21 cellular contexts compared by ENCODE assay signal in genomic region chr14:66422019-66422946, GRCh38.
DNase-seq lines count a peak whose midpoint lies in the region; ATAC-seq, FAIRE-seq and TF ChIP-seq lines count a peak whose summit lies in the region.
"Had no signal": no experiment of that assay in that cellular context is flagged by ENCODE, and none has a peak within 500 bp of the region (broad histone marks: within the 10 kb centered on the region; RNA-seq: fewer than 3 reads in every experiment).

No MANE protein-coding gene starts in this region.

- intact Hi-C loops in kidney (cut with DNase I), result no loop called here
- intact Hi-C loops in activated T-helper 1 cell treated with anti-CD3 and anti-CD28 coated beads, Interleukin-12 subunit alpha, Interleukin-12 subunit beta, Interleukin-2, Interleukin-4 antibody, amounts not matched to agents 30 ng/mL and 10 ng/mL and 1 ng/mL, durations not matched to agents 14 hours and 24 hours and 36 hours (cut with micrococcal nuclease), result no loop called here
- intact Hi-C loops in psoas muscle (cut with DNase I), result no loop called here

- no peaks in the 10 kb centered on the region for H3K79me1 ChIP-seq in trophoblast cell (ENCODE audit: low read length)

- no peak overlapping the region for H4K12ac ChIP-seq in trophoblast cell (ENCODE audit: low read depth, low read length)

- no peak overlapping the region for H3K4me2 ChIP-seq in trophoblast cell (ENCODE audit: low read length)
- H3K4me2 ChIP-seq: GM23338 had no signal

- no peak overlapping the region for H3K4me3 Mint-ChIP-seq in activated T-helper 1 cell treated with anti-CD3 and anti-CD28 coated beads, Interleukin-12 subunit alpha, Interleukin-12 subunit beta, Interleukin-2, Interleukin-4 antibody, amounts not matched to agents 30 ng/mL and 10 ng/mL and 1 ng/mL, durations not matched to agents 14 hours and 24 hours and 36 hours
- H3K4me3 Mint-ChIP-seq: CD4-positive, CD25-positive, alpha-beta regulatory T cell; CD8-positive, alpha-beta memory T cell; GM23338; HFFc6 had no signal

- no peaks in the 10 kb centered on the region for H3K36me3 Mint-ChIP-seq in activated T-helper 1 cell treated with anti-CD3 and anti-CD28 coated beads, Interleukin-12 subunit alpha, Interleukin-12 subunit beta, Interleukin-2, Interleukin-4 antibody, amounts not matched to agents 30 ng/mL and 10 ng/mL and 1 ng/mL, durations not matched to agents 14 hours and 24 hours and 36 hours (ENCODE audit: low read depth)

- H3K36me3 ChIP-seq in kidney (ENCODE audit: control insufficient read depth in 1 of 2, insufficient read depth in 2 of 2, low read length in 2 of 2), result no peaks in the 10 kb centered on the region
- H3K36me3 ChIP-seq in liver (ENCODE audit: control insufficient read depth in 4 of 4, insufficient read depth in 3 of 4, low read depth in 1 of 4, low read length in 3 of 4), result no peaks in the 10 kb centered on the region
- H3K36me3 ChIP-seq in trophoblast cell (ENCODE audit: control insufficient read depth in 1 of 2, insufficient read depth in 2 of 2, low read length in 2 of 2), result no peaks in the 10 kb centered on the region
- no peaks in the 10 kb centered on the region for H3K36me3 ChIP-seq in psoas muscle (ENCODE audit: insufficient read depth in 1 of 2, low read depth in 1 of 2)
- H3K36me3 ChIP-seq: BE2C had no signal

- no peak overlapping the region for H3K18ac ChIP-seq in trophoblast cell (ENCODE audit: low read length)

- DNase-seq in kidney, result no peak
- no peak for DNase-seq in trophoblast cell
- DNase-seq in COLO668 (lab: John Stamatoyannopoulos, UW; ENCODE audit: unreplicated experiment), result no peak
- DNase-seq in activated T-helper 1 cell treated with anti-CD3 and anti-CD28 coated beads, Interleukin-12 subunit alpha, Interleukin-12 subunit beta, Interleukin-2, Interleukin-4 antibody, amounts not matched to agents 30 ng/mL and 10 ng/mL and 1 ng/mL, durations not matched to agents 14 hours and 24 hours and 36 hours (ENCODE audit: low spot score), result no peak
- DNase-seq in psoas muscle, result no peak
- DNase-seq in T-helper 1 cell, result no peak
- DNase-seq: ACHN; BE2C; C1 segment of cervical spinal cord; Caco-2; CD4-positive, CD25-positive, alpha-beta regulatory T cell; CD8-positive, alpha-beta memory T cell; H7; HFFc6 had no signal

- H3K27ac ChIP-seq in kidney (ENCODE audit: low read depth in 2 of 2, low read length in 2 of 2), result peak overlapping the region; percentile 53 to 82
- peak overlapping the region in 1 of 2 donors; percentile 43 for H3K27ac ChIP-seq in liver (ENCODE audit: low read depth in 1 of 2, low read length in 2 of 2)
- no peak overlapping the region for H3K27ac ChIP-seq in trophoblast cell (ENCODE audit: low read depth, low read length)
- H3K27ac ChIP-seq in psoas muscle, result no peak overlapping the region

- H3K9ac ChIP-seq in kidney (ENCODE audit: low read length in 2 of 2) (no peak overlapping the region), liver (ENCODE audit: low read depth in 1 of 2, low read length in 2 of 2) (no peak overlapping the region), trophoblast cell (ENCODE audit: low read length) (no peak overlapping the region)

- no peak overlapping the region for H3K4ac ChIP-seq in trophoblast cell (ENCODE audit: low read depth, low read length)

- H3K4me1 ChIP-seq in kidney (ENCODE audit: control insufficient read depth in 1 of 2, insufficient read depth in 1 of 2, low read depth in 1 of 2, low read length in 2 of 2) (peaks cover 18 to 37% of the 10 kb centered on the region in 2 donors), liver (ENCODE audit: control insufficient read depth in 4 of 4, insufficient read depth in 4 of 4, low read length in 3 of 4) (peaks cover 0 to 26% (median 17%) of the 10 kb centered on the region in 4 donors), trophoblast cell (ENCODE audit: control insufficient read depth in 1 of 2, insufficient read depth in 2 of 2, low read length in 2 of 2) (no peaks in the 10 kb centered on the region), psoas muscle (peaks cover 7% of the 10 kb centered on the region)
- H3K4me1 ChIP-seq: BE2C, Caco-2 had no signal

- no peak overlapping the region for H2BK120ac ChIP-seq in trophoblast cell (ENCODE audit: insufficient read depth, low read length, poor library complexity)

- no peaks in the 10 kb centered on the region for H3K9me3 Mint-ChIP-seq in activated T-helper 1 cell treated with anti-CD3 and anti-CD28 coated beads, Interleukin-12 subunit alpha, Interleukin-12 subunit beta, Interleukin-2, Interleukin-4 antibody, amounts not matched to agents 30 ng/mL and 10 ng/mL and 1 ng/mL, durations not matched to agents 14 hours and 24 hours and 36 hours
- H3K9me3 Mint-ChIP-seq: CD4-positive, CD25-positive, alpha-beta regulatory T cell; CD8-positive, alpha-beta memory T cell; GM23338; HFFc6 had no signal

- no peak overlapping the region for H4K91ac ChIP-seq in trophoblast cell (ENCODE audit: low read depth, low read length)

- peak; percentile 8 to 19 for TF ChIP-seq RAD21 in liver (IDR thresholded peaks at IDR 0.05)

- no peaks in the 10 kb centered on the region for H3K27me3 Mint-ChIP-seq in activated T-helper 1 cell treated with anti-CD3 and anti-CD28 coated beads, Interleukin-12 subunit alpha, Interleukin-12 subunit beta, Interleukin-2, Interleukin-4 antibody, amounts not matched to agents 30 ng/mL and 10 ng/mL and 1 ng/mL, durations not matched to agents 14 hours and 24 hours and 36 hours (ENCODE audit: insufficient read depth)
- H3K27me3 Mint-ChIP-seq: CD4-positive, CD25-positive, alpha-beta regulatory T cell; CD8-positive, alpha-beta memory T cell had no signal

- 64% methylated on average over 6 of the region's 6 CpGs for WGBS in liver
- no CpG with 5 or more reads among the region's 6 CpGs for WGBS in trophoblast cell (ENCODE audit: extremely low coverage, insufficient coverage, insufficient read length)
- 79 to 85% (median 85%) methylated on average over 6 of the region's 6 CpGs for WGBS in psoas muscle, 3 donors

- no peak overlapping the region for H2BK5ac ChIP-seq in trophoblast cell (ENCODE audit: low read depth, low read length, poor library complexity)

- ATAC-seq in psoas muscle, result no peak
- ATAC-seq: GM23338, HCT116 had no signal

- H3K79me2 ChIP-seq in trophoblast cell (ENCODE audit: control insufficient read depth, insufficient read depth, low read length, poor library complexity), result no peaks in the 10 kb centered on the region

- H2AK5ac ChIP-seq in trophoblast cell (ENCODE audit: low read length), result no peak overlapping the region

- H3K27ac Mint-ChIP-seq in activated T-helper 1 cell treated with anti-CD3 and anti-CD28 coated beads, Interleukin-12 subunit alpha, Interleukin-12 subunit beta, Interleukin-2, Interleukin-4 antibody, amounts not matched to agents 30 ng/mL and 10 ng/mL and 1 ng/mL, durations not matched to agents 14 hours and 24 hours and 36 hours, result no peak overlapping the region
- H3K27ac Mint-ChIP-seq: CD4-positive, CD25-positive, alpha-beta regulatory T cell; CD8-positive, alpha-beta memory T cell; GM23338; HFFc6 had no signal

- TF ChIP-seq CTCF in kidney (IDR thresholded peaks at IDR 0.05; ENCODE audit: borderline replicate concordance, extremely low read depth, insufficient read depth), result no peak
- no peak for TF ChIP-seq CTCF in liver (IDR thresholded peaks at IDR 0.05; ENCODE audit: low read depth, low read length, missing input control)
- no peak for TF ChIP-seq CTCF in psoas muscle (IDR thresholded peaks at IDR 0.05)

- H3K9me3 ChIP-seq in kidney (ENCODE audit: control insufficient read depth in 1 of 2, low read length in 2 of 2), result no peaks in the 10 kb centered on the region
- no peaks in the 10 kb centered on the region for H3K9me3 ChIP-seq in liver (ENCODE audit: control insufficient read depth in 4 of 4, low read length in 3 of 4)
- H3K9me3 ChIP-seq in trophoblast cell (ENCODE audit: insufficient read depth, low read depth, low read length), result no peaks in the 10 kb centered on the region
- H3K9me3 ChIP-seq in psoas muscle, result no peaks in the 10 kb centered on the region
- H3K9me3 ChIP-seq: BE2C, Caco-2 had no signal

- H3K27me3 ChIP-seq in liver (ENCODE audit: control insufficient read depth in 4 of 4, insufficient read depth in 4 of 4, low read length in 3 of 4) (no peaks in the 10 kb centered on the region), trophoblast cell (ENCODE audit: insufficient read depth, low read length) (no peaks in the 10 kb centered on the region), psoas muscle (ENCODE audit: insufficient read depth in 3 of 3, low read length in 2 of 3) (no peaks in the 10 kb centered on the region)
- H3K27me3 ChIP-seq: BE2C had no signal

- H3K4me3 ChIP-seq in kidney (ENCODE audit: low read length in 2 of 2) (peak overlapping the region; percentile 1 to 3), liver (ENCODE audit: low read depth in 1 of 3, low read length in 3 of 3) (peak overlapping the region in 1 of 3 donors; percentile 6), trophoblast cell (ENCODE audit: low read depth, low read length) (no peak overlapping the region), psoas muscle (no peak overlapping the region)
- H3K4me3 ChIP-seq: GM23338 had no signal

- peak; percentile 66 for FAIRE-seq in kidney (lab: Jason Lieb, UNC)
- FAIRE-seq: A204.1, D721Med, G401.6, GM12891 had no signal

- H3K4me1 Mint-ChIP-seq in activated T-helper 1 cell treated with anti-CD3 and anti-CD28 coated beads, Interleukin-12 subunit alpha, Interleukin-12 subunit beta, Interleukin-2, Interleukin-4 antibody, amounts not matched to agents 30 ng/mL and 10 ng/mL and 1 ng/mL, durations not matched to agents 14 hours and 24 hours and 36 hours (ENCODE audit: low read depth), result no peaks in the 10 kb centered on the region
- H3K4me1 Mint-ChIP-seq: CD4-positive, CD25-positive, alpha-beta regulatory T cell; CD8-positive, alpha-beta memory T cell; GM23338 had no signal

- no peak overlapping the region for H2BK12ac ChIP-seq in trophoblast cell (ENCODE audit: low read length)

- no peak overlapping the region for H4K8ac ChIP-seq in trophoblast cell (ENCODE audit: low read depth, low read length)

- no peak overlapping the region for H2AFZ ChIP-seq in trophoblast cell (ENCODE audit: insufficient read depth, low read length, poor library complexity)
- H2AFZ ChIP-seq: GM23338 had no signal

- peak overlapping the region; percentile 78 for H3K23ac ChIP-seq in trophoblast cell (ENCODE audit: low read length)

- no peak overlapping the region for H3K14ac ChIP-seq in trophoblast cell (ENCODE audit: low read length)

TF ChIP-seq in liver, 16 proteins besides CTCF, POLR2A, EP300 and RAD21 (continues in another document):
- TF ChIP-seq, protein P1, sequence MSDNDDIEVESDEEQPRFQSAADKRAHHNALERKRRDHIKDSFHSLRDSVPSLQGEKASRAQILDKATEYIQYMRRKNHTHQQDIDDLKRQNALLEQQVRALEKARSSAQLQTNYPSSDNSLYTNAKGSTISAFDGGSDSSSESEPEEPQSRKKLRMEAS (IDR thresholded peaks at IDR 0.05), result peak; percentile 34
- TF ChIP-seq EGR1 (IDR thresholded peaks at IDR 0.05; ENCODE audit: low read depth in 2 of 2) (no peak), SP1 (IDR thresholded peaks at IDR 0.05) (peak; percentile 55), NR2F2 (IDR thresholded peaks at IDR 0.05) (no peak), FOXA2 (IDR thresholded peaks at IDR 0.05) (no peak), ATF3 (IDR thresholded peaks at IDR 0.05) (no peak)

Comparison
In these comparisons a context has a peak if more than half of its experiments do, and no peak if none do; other contexts are left out.
1. H3K27ac ChIP-seq: peak in kidney (2 of 2); none in trophoblast cell (single experiment) and psoas muscle (single experiment).
2. H3K4me3 ChIP-seq: peak in kidney (2 of 2); none in trophoblast cell (single experiment) and psoas muscle (single experiment).